In genomic region chr11:24267015-24267414, GRCh38 we compare ENCODE assay signal across 19 cellular contexts.
DNase-seq lines count a peak whose midpoint lies in the region; ATAC-seq, FAIRE-seq and TF ChIP-seq lines count a peak whose summit lies in the region.
"Had no signal": no experiment of that assay in that cellular context is flagged by ENCODE, and none has a peak within 500 bp of the region (broad histone marks: within the 10 kb centered on the region; RNA-seq: fewer than 3 reads in every experiment).

No MANE protein-coding gene starts in this region.

- no peak overlapping the region for H2BK120ac ChIP-seq in H1 (replicated peaks; ENCODE audit: low read depth, low read length)

- peak; percentile 36 for DNase-seq in DMS53 (lab: John Stamatoyannopoulos, UW)
- DNase-seq in DMS53 treated with DMSO at 0.1 percent for 48 hours (lab: John Stamatoyannopoulos, UW; ENCODE audit: unreplicated experiment): no peak
- peak; percentile 7 for DNase-seq in BE2C
- no peak for DNase-seq in H1 (ENCODE audit: low read depth in 1 of 2, low spot score in 2 of 2)
- no peak for DNase-seq in T-helper 2 cell
- DNase-seq: 8988T, EL, GM23248, Karpas-422, NCI-H1436 treated with DMSO at 0.1 percent for 48 hours, NCI-H2029, NCI-H524, OCI-M1, Right ventricle myocardium superior had no signal

- H2BK12ac ChIP-seq in H1 (ENCODE audit: low read depth, low read length): no peak overlapping the region

- no peak for ATAC-seq in GM21786 (IDR thresholded peaks at IDR 0.05; ENCODE audit: unreplicated experiment)
- ATAC-seq in GM21390 (IDR thresholded peaks at IDR 0.05; ENCODE audit: unreplicated experiment): no peak
- ATAC-seq: GM12878 had no signal

- H2BK20ac ChIP-seq in H1 (ENCODE audit: low read length): no peak overlapping the region

- no peaks in the 10 kb centered on the region for H3K9me2 ChIP-seq in neural cell (ENCODE audit: insufficient read depth, low read length)

- H2AK5ac ChIP-seq in H1 (ENCODE audit: low read depth, low read length): no peak overlapping the region

- H4K8ac ChIP-seq in H1 (ENCODE audit: extremely low read depth, insufficient read depth, low read length): no peak overlapping the region

- no peak overlapping the region for H3K14ac ChIP-seq in H1 (ENCODE audit: insufficient read length)

- H3K4ac ChIP-seq in H1 (replicated peaks; ENCODE audit: insufficient read length, low read depth, low read length): no peak overlapping the region

- H4K20me1 ChIP-seq in H1 (replicated peaks in 1 of 2; ENCODE audit: control insufficient read depth in 1 of 2, insufficient read depth in 2 of 2, low read length in 2 of 2) (no peaks in the 10 kb centered on the region), neural cell (ENCODE audit: insufficient read depth) (no peaks in the 10 kb centered on the region)

- no peaks in the 10 kb centered on the region for H3K4me1 ChIP-seq in BE2C
- H3K4me1 ChIP-seq in H1 (replicated peaks in 1 of 4; ENCODE audit: control insufficient read depth in 3 of 4, insufficient read depth in 4 of 4, low read length in 3 of 4): no peaks in the 10 kb centered on the region

- no peak for TF ChIP-seq POLR2A in H1 (IDR thresholded peaks at IDR 0.05; ENCODE audit: control extremely low read depth in 1 of 2, low read depth in 2 of 2, low read length in 2 of 2)

- no peaks in the 10 kb centered on the region for H3K79me2 ChIP-seq in H1 (ENCODE audit: control insufficient read depth in 1 of 2, insufficient read depth in 2 of 2, low read length in 2 of 2)
- H3K79me2 ChIP-seq in neural cell (replicated peaks; ENCODE audit: insufficient read depth, low read length): no peaks in the 10 kb centered on the region

- POLR2A ChIA-PET in H1 (lab: Charles Lee; ENCODE audit: partially characterized antibody): no interaction called here

- no peaks in the 10 kb centered on the region for H3F3A ChIP-seq in neural cell (ENCODE audit: insufficient read depth, low read length, poor library complexity, severe bottlenecking)

- H3K23me2 ChIP-seq in H1 (ENCODE audit: low read depth, low read length): no peaks in the 10 kb centered on the region

- H2AFZ ChIP-seq in H1 (ENCODE audit: low read length) (no peak overlapping the region), neural cell (ENCODE audit: low read depth, low read length) (no peak overlapping the region)
- H2AFZ ChIP-seq: GM23248 had no signal

- TF ChIP-seq CTCF in BE2C (IDR thresholded peaks at IDR 0.05; ENCODE audit: low read depth, low read length) (no peak), H1 (IDR thresholded peaks at IDR 0.05; ENCODE audit: control extremely low read depth in 1 of 3, insufficient read depth in 1 of 3, low read depth in 1 of 3, low read length in 3 of 3) (no peak), neural cell (IDR thresholded peaks at IDR 0.05; ENCODE audit: poor library complexity, severe bottlenecking) (no peak)

- H3K18ac ChIP-seq in H1 (ENCODE audit: extremely low read depth, low read length): no peak overlapping the region

- TF ChIP-seq EP300 in H1 (IDR thresholded peaks at IDR 0.05; ENCODE audit: borderline replicate concordance in 1 of 2, low read depth in 2 of 2, low read length in 2 of 2) (no peak), neural cell (conservative IDR thresholded peaks at IDR 0.05; ENCODE audit: poor library complexity, severe bottlenecking) (peak; percentile 37)

- peak; percentile 19 for FAIRE-seq in H1 (lab: Jason Lieb, UNC)
- FAIRE-seq: GM12878 had no signal

- H3K27me3 ChIP-seq in BE2C (no peaks in the 10 kb centered on the region), H1 (replicated peaks in 1 of 4; ENCODE audit: control insufficient read depth in 3 of 4, extremely low read depth in 1 of 4, insufficient read depth in 3 of 4, low read length in 3 of 4) (no peaks in the 10 kb centered on the region), neural cell (ENCODE audit: insufficient read depth, low read depth, low read length) (no peaks in the 10 kb centered on the region)

- no peak overlapping the region for H3K23ac ChIP-seq in H1 (ENCODE audit: insufficient read length)

- H3K56ac ChIP-seq in H1 (replicated peaks; ENCODE audit: insufficient read length, low read depth, low read length): no peak overlapping the region

- H3K4me2 ChIP-seq in H1 (ENCODE audit: insufficient read depth in 1 of 2, low read depth in 2 of 2, low read length in 2 of 2) (no peak overlapping the region), neural cell (ENCODE audit: low read length) (peak overlapping the region; percentile 35)

- H4K5ac ChIP-seq in H1 (ENCODE audit: insufficient read length, low read depth, low read length): no peak overlapping the region

- H3K4me3 ChIP-seq in BE2C (ENCODE audit: low read depth, low read length) (no peak overlapping the region), H1 (ENCODE audit: extremely low read depth in 1 of 4, insufficient read depth in 2 of 4, low read depth in 3 of 4, low read length in 4 of 4) (no peak overlapping the region), neural cell (ENCODE audit: low read length) (peak overlapping the region; percentile 26)
- H3K4me3 ChIP-seq: GM12878, GM23248, SK-N-MC had no signal

- TF ChIP-seq RAD21 in H1 (IDR thresholded peaks at IDR 0.05 in 1 of 2, conservative IDR thresholded peaks at IDR 0.05 in 1 of 2; ENCODE audit: low read depth in 2 of 2, low read length in 2 of 2) (no peak), neural cell (conservative IDR thresholded peaks at IDR 0.05) (no peak)

- H4K91ac ChIP-seq in H1 (replicated peaks; ENCODE audit: insufficient read length, low read length): no peak overlapping the region

- no peaks in the 10 kb centered on the region for H3K79me1 ChIP-seq in H1 (ENCODE audit: low read depth, low read length)

- H2BK5ac ChIP-seq in H1 (ENCODE audit: low read depth, low read length): no peak overlapping the region

- H3K36me3 ChIP-seq in BE2C: no peaks in the 10 kb centered on the region
- no peaks in the 10 kb centered on the region for H3K36me3 ChIP-seq in H1 (ENCODE audit: control insufficient read depth in 2 of 4, insufficient read depth in 4 of 4, low read length in 3 of 4)
- H3K36me3 ChIP-seq in neural cell (ENCODE audit: insufficient read depth, low read length): no peaks in the 10 kb centered on the region

- H3K9ac ChIP-seq in H1 (replicated peaks in 1 of 4; ENCODE audit: extremely low read depth in 1 of 4, low read depth in 3 of 4, low read length in 3 of 4) (no peak overlapping the region), neural cell (ENCODE audit: low read length) (no peak overlapping the region)
- H3K9ac ChIP-seq: GM23248 had no signal

- CTCF ChIA-PET in H1 (lab: Charles Lee; ENCODE audit: partially characterized antibody): no interaction called here

- no peak overlapping the region for H2BK15ac ChIP-seq in H1 (ENCODE audit: low read length)

- H3K27ac ChIP-seq in H1 (ENCODE audit: low read depth, low read length) (no peak overlapping the region), neural cell (ENCODE audit: low read length) (peak overlapping the region; percentile 55)
- H3K27ac ChIP-seq: GM23248, SK-N-MC had no signal

- 97% methylated on average over 2 of the region's 2 CpGs; no CpG with 5 or more reads in 1 of the 2 experiments for WGBS in H1 (ENCODE audit: extremely low coverage in 1 of 2, insufficient coverage in 1 of 2, insufficient read length in 1 of 2, insufficient replicate concordance in 2 of 2, low coverage in 1 of 2, low lambda C conversion rate in 2 of 2, missing lambda C conversion rate in 1 of 2), 2 experiments

- H3K9me3 ChIP-seq in BE2C (no peaks in the 10 kb centered on the region), H1 (ENCODE audit: insufficient read depth in 2 of 2, low read depth in 1 of 2, low read length in 1 of 2) (no peaks in the 10 kb centered on the region), neural cell (ENCODE audit: low read length) (no peaks in the 10 kb centered on the region)

TF ChIP-seq in H1, 55 proteins besides CTCF, POLR2A, EP300 and RAD21 (continues in another document):
- no peak for TF ChIP-seq HDAC6 (IDR thresholded peaks at IDR 0.05; ENCODE audit: low read depth, low read length)
- no peak for TF ChIP-seq BRCA1 (IDR thresholded peaks at IDR 0.05; ENCODE audit: low read depth, low read length)
- no peak for TF ChIP-seq SUZ12 (IDR thresholded peaks at IDR 0.05; ENCODE audit: low read length)
- no peak for TF ChIP-seq JUN (IDR thresholded peaks at IDR 0.05; ENCODE audit: low read depth, low read length)
- no peak for TF ChIP-seq USF2 (IDR thresholded peaks at IDR 0.05; ENCODE audit: low read length)
- TF ChIP-seq TEAD4 (IDR thresholded peaks at IDR 0.05; ENCODE audit: low read depth, low read length): no peak
- no peak for TF ChIP-seq TBP (IDR thresholded peaks at IDR 0.05; ENCODE audit: low read depth, low read length)
- TF ChIP-seq RXRA (IDR thresholded peaks at IDR 0.05; ENCODE audit: insufficient read depth, low read depth, low read length): no peak
- TF ChIP-seq FOSL1 (IDR thresholded peaks at IDR 0.05; ENCODE audit: insufficient read depth, low read depth, low read length): no peak

TF ChIP-seq in neural cell, 6 proteins besides CTCF, POLR2A, EP300 and RAD21:
- TF ChIP-seq POLR2AphosphoS5 (IDR thresholded peaks at IDR 0.05) (peak; percentile 23), MXI1 (conservative IDR thresholded peaks at IDR 0.05; ENCODE audit: poor library complexity, severe bottlenecking) (no peak)

Comparison
In these comparisons a context has a peak if more than half of its experiments do, and no peak if none do; other contexts are left out.
1. DNase-seq: peak in DMS53 (single experiment) and BE2C (single experiment); none in DMS53 treated with DMSO at 0.1 percent for 48 hours (single experiment), H1 (0 of 2) and T-helper 2 cell (0 of 5).